ENCODE assay signal across 8 cellular contexts in the genomic region with DNA sequence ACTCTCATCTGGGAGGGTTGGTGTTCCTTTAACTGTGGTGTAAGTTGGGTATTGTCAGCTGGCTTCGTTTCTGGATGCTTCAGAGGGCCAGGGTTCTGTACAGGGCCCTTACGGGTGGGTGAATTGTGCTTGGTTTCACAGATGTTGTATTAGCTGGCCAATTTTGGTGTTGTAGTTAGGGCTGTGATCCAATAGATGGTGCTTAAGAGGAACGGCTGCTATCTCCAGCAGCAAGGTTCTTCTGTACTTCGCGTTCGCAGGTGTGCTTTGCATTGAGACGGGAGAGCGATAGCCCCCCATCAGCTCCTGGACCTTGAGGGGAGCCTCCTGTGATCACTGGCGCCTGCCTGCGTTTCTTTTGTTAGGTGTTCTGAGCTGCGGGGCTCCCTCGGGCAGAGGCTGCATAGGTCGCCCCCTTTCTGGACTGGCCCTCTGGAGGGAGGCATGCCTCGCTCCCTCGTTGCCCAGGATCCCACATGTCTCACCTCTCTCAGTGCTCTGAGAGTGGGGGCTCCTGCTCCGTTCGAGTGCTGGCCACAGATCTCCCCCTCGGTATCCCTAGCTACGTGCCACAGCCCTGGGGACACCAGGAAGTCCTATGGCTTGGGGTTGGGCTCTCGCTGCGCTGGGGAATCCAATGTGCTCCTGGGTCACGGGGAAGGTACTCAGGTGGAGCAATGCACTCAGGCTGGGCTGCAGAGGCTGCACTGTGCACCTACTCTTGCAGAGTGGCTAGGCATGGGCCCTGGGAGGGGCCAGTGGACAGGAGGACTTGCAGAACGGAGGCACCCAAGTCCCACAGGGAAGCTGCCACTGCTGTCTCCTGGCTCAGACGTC. TPM values are rescaled to one million over a fixed set of nuclear protein-coding genes. Genes with fewer than 3 reads are reported as not detected.
DNase-seq lines count a peak whose midpoint lies in the region; ATAC-seq and TF ChIP-seq lines count a peak whose summit lies in the region.

No MANE protein-coding gene starts in this region.

- peaks cover 6% of the 10 kb centered on the region for H3F3A ChIP-seq in SK-N-SH (replicated peaks; ENCODE audit: insufficient read depth)

- no peaks in the 10 kb centered on the region for H4K20me1 ChIP-seq in SK-N-SH (ENCODE audit: insufficient read depth)

- peaks cover 5 to 17% of the 10 kb centered on the region in 2 experiments; a peak in 3 of 4 replicates for H3K4me1 ChIP-seq in SK-N-SH (ENCODE audit: control insufficient read depth in 1 of 2, insufficient read depth in 2 of 2, low read depth in 1 of 2, low read length in 1 of 2)
- H3K4me1 ChIP-seq in thyroid gland, result peaks cover 3 to 5% of the 10 kb centered on the region in 2 donors

- no peaks in the 10 kb centered on the region for H3K79me2 ChIP-seq in SK-N-SH (ENCODE audit: insufficient read depth)

- WGBS in SK-N-SH (ENCODE audit: low lambda C conversion rate), result 30% methylated on average over 11 of the region's 24 CpGs
- 33 to 37% methylated on average over 8 to 21 of the region's 24 CpGs for WGBS in thyroid gland, 2 donors

- peak; percentile 23 for ATAC-seq in GM21367 (IDR thresholded peaks at IDR 0.05; ENCODE audit: unreplicated experiment)

- peak overlapping the region; percentile 43; the same call in 1 of the 2 replicates for H3K9ac ChIP-seq in SK-N-SH

- POLR2A ChIA-PET in SK-N-SH (lab: Yijun Ruan, JAX), result no interaction called here

- intact Hi-C loops in thyroid gland (cut with DNase I), result no loop called here

- TF ChIP-seq CTCF in SK-N-SH (IDR thresholded peaks at IDR 0.05) (no peak), thyroid gland (IDR thresholded peaks at IDR 0.05) (no peak)

- H3K4me2 ChIP-seq in SK-N-SH, result peak overlapping the region; percentile 81

- H3K4me3 ChIP-seq in SK-N-SH (ENCODE audit: low read depth in 2 of 2, low read length in 1 of 2) (peak overlapping the region; percentile 38 to 54; a peak in 3 of 4 replicates), thyroid gland (replicated peaks in 1 of 3) (peak overlapping the region in 2 of 3 donors; percentile 5 to 21)

- peak; percentile 62 for DNase-seq in DMS53 treated with DMSO at 0.1 percent for 48 hours (lab: John Stamatoyannopoulos, UW; ENCODE audit: unreplicated experiment)
- DNase-seq in HT1080 (ENCODE audit: low read depth), result peak; percentile 30
- DNase-seq in SK-N-SH, result peak; percentile 14
- DNase-seq in dermis blood vessel endothelial cell, result peak; percentile 46
- DNase-seq in medulla oblongata (ENCODE audit: extremely low spot score), result peak; percentile 13
- DNase-seq in thyroid gland, result peak in 1 of 2 donors; percentile 14
- DNase-seq in stimulated activated naive CD4-positive, alpha-beta T cell treated with Interleukin-2 at 50 U/mL for 16 hours (lab: John Stamatoyannopoulos, UW), result no peak

- H3K27me3 ChIP-seq in SK-N-SH (ENCODE audit: insufficient read depth), result no peaks in the 10 kb centered on the region; the same call in 1 of the 2 replicates
- H3K27me3 ChIP-seq in thyroid gland, result no peaks in the 10 kb centered on the region

- TF ChIP-seq EP300 in SK-N-SH (IDR thresholded peaks at IDR 0.05; ENCODE audit: borderline replicate concordance in 1 of 2, low read depth in 1 of 2, low read length in 1 of 2), result no peak

- H3K27ac ChIP-seq in SK-N-SH (ENCODE audit: low read depth in 2 of 2, low read length in 1 of 2) (peak overlapping the region in 1 of 2 experiments; percentile 59; a peak in 2 of 4 replicates), thyroid gland (peak overlapping the region in 1 of 3 donors; percentile 51)

- TF ChIP-seq RAD21 in SK-N-SH (IDR thresholded peaks at IDR 0.05; ENCODE audit: low read length), result no peak

- H3K9me3 ChIP-seq in SK-N-SH, result no peaks in the 10 kb centered on the region
- H3K9me3 ChIP-seq in thyroid gland, result no peaks in the 10 kb centered on the region

- CTCF ChIA-PET in SK-N-SH (lab: Yijun Ruan, JAX), result no interaction called here

- H3K9me2 ChIP-seq in SK-N-SH, result no peaks in the 10 kb centered on the region

- H2AFZ ChIP-seq in SK-N-SH (ENCODE audit: low read depth), result peak overlapping the region; percentile 99

- TF ChIP-seq POLR2A in thyroid gland (IDR thresholded peaks at IDR 0.05), result no peak

- H3K36me3 ChIP-seq in SK-N-SH (replicated peaks in 1 of 2; ENCODE audit: control insufficient read depth in 1 of 2, insufficient read depth in 2 of 2, low read length in 1 of 2), result no peaks in the 10 kb centered on the region
- no peaks in the 10 kb centered on the region for H3K36me3 ChIP-seq in thyroid gland

TF ChIP-seq in SK-N-SH, 30 proteins besides CTCF, POLR2A, EP300 and RAD21:
- no peak for TF ChIP-seq TAF1 (IDR thresholded peaks at IDR 0.05; ENCODE audit: borderline replicate concordance, low read depth, low read length)

RNA-seq across cellular contexts. Expression of a gene that starts 0.8 kb away (rescaled TPM):
- not detected in 2 replicates for total RNA-seq in HT1080 (2014; rRNA removed; shearing (Covaris generic))
- polyA plus RNA-seq in HT1080 (2015; cell fraction: cytosol; rRNA removed), result not detected in 2 replicates
- polyA plus RNA-seq in HT1080 (2015; cell fraction: nucleus; rRNA removed), result not detected in 2 replicates
- not detected in 2 replicates for polyA plus RNA-seq in SK-N-SH (2012; rRNA removed)
- not detected in 2 replicates for polyA plus RNA-seq in SK-N-SH (2012; cell fraction: cytosol; rRNA removed)
- polyA plus RNA-seq in SK-N-SH (2012; cell fraction: nucleus; rRNA removed), result not detected in 2 replicates
- total RNA-seq in dermis blood vessel endothelial cell, result not detected in 2 replicates
- not detected for total RNA-seq in thyroid gland

RNA-seq across cellular contexts. Expression of a gene that starts 58.7 kb away (rescaled TPM):
- total RNA-seq in HT1080 (2014; rRNA removed; shearing (Covaris generic)), result 4.1 and 8.2 TPM in 2 replicates
- polyA plus RNA-seq in HT1080 (2015; cell fraction: cytosol; rRNA removed), result 9.4 and 9.9 TPM in 2 replicates
- polyA plus RNA-seq in HT1080 (2015; cell fraction: nucleus; rRNA removed), result 2.8 and 3.8 TPM in 2 replicates
- 23.5 and 27.9 TPM in 2 replicates for polyA plus RNA-seq in SK-N-SH (2012; rRNA removed)
- polyA plus RNA-seq in SK-N-SH (2012; cell fraction: cytosol; rRNA removed), result 13.3 and 20.7 TPM in 2 replicates
- 15.3 and 19.4 TPM in 2 replicates for polyA plus RNA-seq in SK-N-SH (2012; cell fraction: nucleus; rRNA removed)
- 10.4 and 29.8 TPM in 2 replicates for total RNA-seq in dermis blood vessel endothelial cell
- 10 to 100 TPM in 2 of 4 donors, 1 to 10 TPM in 2; 7.4 to 12.8 (median 10.3) TPM for total RNA-seq in thyroid gland
